1 cellular context compared by ENCODE assay signal in genomic region chr4:139556735-139557505, GRCh38.
TF ChIP-seq lines count a peak whose summit lies in the region.

No MANE protein-coding gene starts in this region.

TF ChIP-seq in GM12878, 131 proteins besides CTCF, POLR2A, EP300 and RAD21 (continued from another document):
- TF ChIP-seq REST (IDR thresholded peaks at IDR 0.05; ENCODE audit: low read depth, low read length) (no peak), KAT2A (conservative IDR thresholded peaks at IDR 0.05; ENCODE audit: control insufficient read depth, low read depth, low read length) (no peak), ZNF592 (IDR thresholded peaks at IDR 0.05) (no peak), KDM1A (IDR thresholded peaks at IDR 0.05; ENCODE audit: borderline replicate concordance) (no peak), NFIC (IDR thresholded peaks at IDR 0.05; ENCODE audit: low read depth, low read length) (no peak), PAX5 (IDR thresholded peaks at IDR 0.05; ENCODE audit: borderline replicate concordance, low read depth, low read length) (no peak), BHLHE40 (IDR thresholded peaks at IDR 0.05; ENCODE audit: borderline replicate concordance in 1 of 2, low read depth in 2 of 2, low read length in 1 of 2) (peak in 1 of 2 experiments; percentile 47; a peak in 1 of 4 replicates), HDAC2 (IDR thresholded peaks at IDR 0.05) (no peak), EGR1 (IDR thresholded peaks at IDR 0.05; ENCODE audit: borderline replicate concordance in 1 of 2, low read depth in 2 of 2, low read length in 2 of 2) (peak in 1 of 2 experiments; percentile 58; a peak in 1 of 3 replicates), MYC (IDR thresholded peaks at IDR 0.05; ENCODE audit: insufficient read depth, insufficient read length, insufficient replicate concordance, low read length, severe bottlenecking) (no peak), BRCA1 (IDR thresholded peaks at IDR 0.05; ENCODE audit: low read depth, low read length) (no peak), TAF1 (IDR thresholded peaks at IDR 0.05; ENCODE audit: borderline replicate concordance, low read depth, low read length) (no peak)
